ENCODE assay signal across 8 cellular contexts in the genomic region with DNA sequence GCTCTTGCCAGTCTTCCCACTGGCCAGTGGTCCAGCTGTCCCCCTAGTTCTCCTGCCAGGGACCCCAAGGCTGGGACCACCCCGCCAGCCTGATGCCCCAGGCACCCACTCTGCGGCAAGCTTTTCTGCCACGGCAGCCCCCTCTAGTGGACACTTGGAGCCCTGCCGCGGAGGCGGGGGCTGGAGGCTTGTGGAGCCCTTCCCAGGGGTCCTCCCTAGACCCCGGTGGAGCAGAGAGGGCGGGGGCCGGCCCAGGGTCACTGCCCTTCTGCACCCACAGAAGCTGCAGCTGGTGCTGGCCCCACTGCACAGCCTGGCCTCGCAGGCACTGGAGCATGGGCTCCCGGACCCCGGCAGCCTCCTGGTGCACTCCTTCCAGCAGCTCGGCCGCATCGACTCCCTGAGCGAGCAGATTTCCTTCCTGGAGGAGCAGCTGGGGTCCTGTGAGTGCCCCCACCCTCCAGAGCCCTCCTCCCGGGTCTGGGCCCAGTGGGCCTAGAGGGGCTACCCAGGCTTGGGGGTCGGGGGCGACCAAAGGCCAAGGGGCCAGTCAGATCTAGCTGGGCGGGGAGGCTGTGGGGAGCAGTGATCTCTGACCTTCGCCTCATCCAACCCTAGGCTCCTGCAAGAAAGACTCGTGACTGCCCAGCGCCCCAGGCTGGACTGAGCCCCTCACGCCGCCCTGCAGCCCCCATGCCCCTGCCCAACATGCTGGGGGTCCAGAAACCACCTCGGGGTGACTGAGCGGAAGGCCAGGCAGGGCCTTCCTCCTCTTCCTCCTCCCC. TPM values are rescaled to one million over a fixed set of nuclear protein-coding genes. Genes with fewer than 3 reads are reported as not detected.
DNase-seq lines count a peak whose midpoint lies in the region; TF ChIP-seq lines count a peak whose summit lies in the region.

No MANE protein-coding gene starts in this region.

- H3K27ac Mint-ChIP-seq in activated CD4-positive, alpha-beta T cell treated with anti-CD3 and anti-CD28 coated beads, Interleukin-2, amount 10 ng/mL, durations not matched to agents 24 days and 14 days = no peak overlapping the region

- CTCF ChIA-PET in HEK293T (lab: Yijun Ruan, JAX) = interaction anchor here (0.7 to 1.9 kb wide), 10 partner anchors 9 to 187 kb away, joined by 3 to 15 read pairs (median 6); partner anchors contain the start of genes AGPAT2 and EGFL7

- TF ChIP-seq CTCF in AG10803 (conservative IDR thresholded peaks at IDR 0.05; ENCODE audit: low read length) (peak; percentile 66), epithelial cell of proximal tubule (conservative IDR thresholded peaks at IDR 0.05; ENCODE audit: low read depth, low read length) (peak; percentile 84), retinal pigment epithelial cell (conservative IDR thresholded peaks at IDR 0.05; ENCODE audit: low read depth, low read length) (peak; percentile 91)

- POLR2A ChIA-PET in HEK293T (lab: Yijun Ruan, JAX) = interaction anchor here (0.5 kb wide), 1 partner anchor 56 kb away, joined by 4 read pairs; no protein-coding TSS in a partner anchor

- no peaks in the 10 kb centered on the region for H3K36me3 Mint-ChIP-seq in activated CD4-positive, alpha-beta T cell treated with anti-CD3 and anti-CD28 coated beads, Interleukin-2, amount 10 ng/mL, durations not matched to agents 24 days and 14 days (ENCODE audit: low read depth)

- in situ Hi-C loops in KBM-7 (cut with MboI; ENCODE audit: low pct_unique_long_range_greater_than_20kb, low sequenced_read_pairs) = no loop called here

- peaks cover under 1% of the 10 kb centered on the region for H3K27me3 Mint-ChIP-seq in activated CD4-positive, alpha-beta T cell treated with anti-CD3 and anti-CD28 coated beads, Interleukin-2, amount 10 ng/mL, durations not matched to agents 24 days and 14 days

- H3K4me3 ChIP-seq in AG10803 (ENCODE audit: low read length) (no peak overlapping the region), epithelial cell of proximal tubule (ENCODE audit: low read depth, low read length) (no peak overlapping the region), retinal pigment epithelial cell (ENCODE audit: low read length) (no peak overlapping the region)

- no peaks in the 10 kb centered on the region for H3K9me3 Mint-ChIP-seq in activated CD4-positive, alpha-beta T cell treated with anti-CD3 and anti-CD28 coated beads, Interleukin-2, amount 10 ng/mL, durations not matched to agents 24 days and 14 days

- H3K4me3 Mint-ChIP-seq in activated CD4-positive, alpha-beta T cell treated with anti-CD3 and anti-CD28 coated beads, Interleukin-2, amount 10 ng/mL, durations not matched to agents 24 days and 14 days = no peak overlapping the region

- H3K4me1 Mint-ChIP-seq in activated CD4-positive, alpha-beta T cell treated with anti-CD3 and anti-CD28 coated beads, Interleukin-2, amount 10 ng/mL, durations not matched to agents 24 days and 14 days = no peaks in the 10 kb centered on the region

- intact Hi-C loops in activated CD4-positive, alpha-beta T cell treated with anti-CD3 and anti-CD28 coated beads, Interleukin-2, amount 10 ng/mL, durations not matched to agents 24 days and 14 days (cut with micrococcal nuclease) = no loop called here

- DNase-seq in AG10803 (ENCODE audit: low read depth) (no peak), HEK293T (ENCODE audit: extremely low spot score) (peak; percentile 80), epithelial cell of proximal tubule (ENCODE audit: low read depth) (no peak), retinal pigment epithelial cell (ENCODE audit: low read depth) (no peak), globus pallidus (ENCODE audit: low spot score) (no peak), NCI-H187 (lab: John Stamatoyannopoulos, UW) (no peak), KBM-7 (no peak)
- peak; percentile 84 for DNase-seq in activated CD4-positive, alpha-beta T cell treated with anti-CD3 and anti-CD28 coated beads, Interleukin-2, amount 10 ng/mL, durations not matched to agents 24 days and 14 days

TF ChIP-seq in HEK293T, 16 proteins besides CTCF, POLR2A, EP300 and RAD21:
- TF ChIP-seq SP1 (IDR thresholded peaks at IDR 0.05) (no peak), ELF4 (IDR thresholded peaks at IDR 0.05) (no peak), ZNF384 (IDR thresholded peaks at IDR 0.05) (no peak), ARNT (IDR thresholded peaks at IDR 0.05) (no peak), LEF1 (IDR thresholded peaks at IDR 0.05; ENCODE audit: borderline replicate concordance) (no peak), FOXM1 (IDR thresholded peaks at IDR 0.05; ENCODE audit: borderline replicate concordance) (no peak), CTBP1 (IDR thresholded peaks at IDR 0.05; ENCODE audit: borderline replicate concordance) (no peak), FOXK2 (IDR thresholded peaks at IDR 0.05) (no peak), BHLHE40 (IDR thresholded peaks at IDR 0.05; ENCODE audit: borderline replicate concordance) (no peak), HDGF (IDR thresholded peaks at IDR 0.05; ENCODE audit: borderline replicate concordance) (no peak)

RNA-seq across cellular contexts. Expression of gene EGFL7, which starts 9.1 kb away (rescaled TPM):
- 3.2 and 3.5 TPM in 2 replicates for total RNA-seq in activated CD4-positive, alpha-beta T cell treated with anti-CD3 and anti-CD28 coated beads, Interleukin-2, amount 10 ng/mL, durations not matched to agents 24 days and 14 days
- 15.6 and 35.0 TPM in 2 replicates for total RNA-seq in epithelial cell of proximal tubule

RNA-seq across cellular contexts. Expression of gene AGPAT2, which starts 15.4 kb away (rescaled TPM):
- 25.6 and 25.9 TPM in 2 replicates for total RNA-seq in activated CD4-positive, alpha-beta T cell treated with anti-CD3 and anti-CD28 coated beads, Interleukin-2, amount 10 ng/mL, durations not matched to agents 24 days and 14 days
- total RNA-seq in epithelial cell of proximal tubule = 40.5 and 71.3 TPM in 2 replicates

RNA-seq across cellular contexts. Expression of gene DIPK1B, which starts 40.5 kb away (rescaled TPM):
- 1.1 and 1.5 TPM in 2 replicates for total RNA-seq in activated CD4-positive, alpha-beta T cell treated with anti-CD3 and anti-CD28 coated beads, Interleukin-2, amount 10 ng/mL, durations not matched to agents 24 days and 14 days
- total RNA-seq in epithelial cell of proximal tubule = 11.4 and 20.3 TPM in 2 replicates

Comparison
In these comparisons a context has a peak if more than half of its experiments do, and no peak if none do; other contexts are left out.
1. DNase-seq: peak in HEK293T (single experiment) and activated CD4-positive, alpha-beta T cell treated with anti-CD3 and anti-CD28 coated beads, Interleukin-2, amount 10 ng/mL, durations not matched to agents 24 days and 14 days (single experiment); none in AG10803 (single experiment), epithelial cell of proximal tubule (single experiment), retinal pigment epithelial cell (single experiment), globus pallidus (single experiment), NCI-H187 (0 of 2) and KBM-7 (single experiment).
2. Peak in every context shown above with its lines, with median percentiles within 50 percentile points of each other: CTCF ChIP-seq.